In the genomic region with DNA sequence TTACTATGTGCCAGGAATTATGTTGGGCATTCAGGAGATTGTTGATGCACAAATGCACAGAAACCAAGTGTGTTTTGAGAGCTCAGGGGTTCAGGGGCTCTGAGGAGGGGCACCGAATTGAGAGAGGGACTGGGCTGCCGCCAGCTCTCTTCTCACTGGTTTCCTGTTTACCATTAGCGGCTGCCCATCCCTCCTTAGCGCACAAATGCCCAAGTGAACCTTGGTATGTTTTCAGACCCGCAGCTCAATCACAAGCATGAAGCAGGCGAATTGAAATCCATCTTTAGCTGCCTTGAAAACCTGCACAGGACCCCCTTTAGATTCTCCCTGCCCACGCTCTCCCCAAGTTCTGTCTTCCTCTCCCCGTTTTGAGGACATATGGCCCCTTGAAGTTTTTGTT, we compare ENCODE assay signal across 9 cellular contexts.
DNase-seq lines count a peak whose midpoint lies in the region; ATAC-seq lines count a peak whose summit lies in the region.
"Had no signal": no experiment of that assay in that cellular context is flagged by ENCODE, and none has a peak within 500 bp of the region (broad histone marks: within the 10 kb centered on the region; RNA-seq: fewer than 3 reads in every experiment).

No MANE protein-coding gene starts in this region.

- no peaks in the 10 kb centered on the region for H3K27me3 ChIP-seq in esophagus (ENCODE audit: control insufficient read depth in 1 of 2, insufficient read depth in 2 of 2, low read length in 2 of 2)

- ATAC-seq in GM18498 (IDR thresholded peaks at IDR 0.05; ENCODE audit: unreplicated experiment) (no peak), HG03469 (IDR thresholded peaks at IDR 0.05; ENCODE audit: unreplicated experiment) (no peak)

- H3K27ac ChIP-seq in esophagus (ENCODE audit: low read depth in 2 of 2, low read length in 1 of 2) = peak overlapping the region; percentile 23 to 63

- H3K36me3 ChIP-seq in esophagus (ENCODE audit: control insufficient read depth in 2 of 2, insufficient read depth in 2 of 2, low read length in 1 of 2) = no peaks in the 10 kb centered on the region

- DNase-seq in G401 (ENCODE audit: low spot score) = peak; percentile 49
- DNase-seq in NCI-H2227 (lab: John Stamatoyannopoulos, UW; ENCODE audit: unreplicated experiment) = peak; percentile 24
- peak; percentile 49 for DNase-seq in retina
- no peak for DNase-seq in GM03348 (ENCODE audit: low spot score)
- DNase-seq: effector CD4-positive, alpha-beta T cell; NCI-H1105 treated with DMSO at 0.1 percent for 48 hours had no signal

- in situ Hi-C loops in G401 (cut with HindIII; ENCODE audit: low sequenced_read_pairs) = loop anchor here (10.0 kb wide), 1 partner anchor 82 kb away; a partner anchor contains a TSS

- H3K4me3 ChIP-seq in esophagus (ENCODE audit: low read depth in 1 of 2, low read length in 2 of 2) = no peak overlapping the region

- no peaks in the 10 kb centered on the region for H3K9me3 ChIP-seq in esophagus (ENCODE audit: control insufficient read depth in 2 of 2, insufficient read depth in 1 of 2, low read depth in 1 of 2, low read length in 1 of 2)

- H3K4me1 ChIP-seq in esophagus (ENCODE audit: control insufficient read depth in 2 of 2, insufficient read depth in 2 of 2, low read length in 1 of 2) = peaks cover 2 to 7% of the 10 kb centered on the region in 2 donors

- WGBS in esophagus, 2 donors = 36 to 43% methylated on average over 8 of the region's 8 CpGs
